Comparison of ENCODE assay signal across 8 cellular contexts in genomic region chr13:92805766-92806165, GRCh38.
A peak's percentile ranks its signal among the peaks of the same experiment; 100 is the strongest.
DNase-seq lines count a peak whose midpoint lies in the region; TF ChIP-seq lines count a peak whose summit lies in the region.

No MANE protein-coding gene starts in this region.

- CTCF ChIA-PET in A673 (lab: Charles Lee): no interaction called here

- H3K4me3 Mint-ChIP-seq in HFFc6: peak overlapping the region; percentile 81

- H3K4me1 ChIP-seq in A673 (ENCODE audit: insufficient read depth, low read length, poor library complexity, severe bottlenecking) (no peaks in the 10 kb centered on the region), adipocyte (ENCODE audit: control insufficient read depth, insufficient read depth, low read length) (peaks cover 54% of the 10 kb centered on the region), muscle layer of duodenum (ENCODE audit: control insufficient read depth in 1 of 2, insufficient read depth in 2 of 2, low read length in 2 of 2) (no peaks in the 10 kb centered on the region)

- TF ChIP-seq CTCF in A673 (conservative IDR thresholded peaks at IDR 0.05; ENCODE audit: low read depth, low read length): no peak
- TF ChIP-seq CTCF in HFFc6 (IDR thresholded peaks at IDR 0.05): no peak

- peak overlapping the region; percentile 66; the same call in 1 of the 2 replicates for H3K27ac Mint-ChIP-seq in HFFc6

- DNase-seq in A673 (ENCODE audit: low spot score) (no peak), HFFc6 (no peak), adipocyte (ENCODE audit: low read depth) (no peak), SIG-M5 (lab: John Stamatoyannopoulos, UW) (no peak), amygdala (lab: John Stamatoyannopoulos, UW) (no peak), NCI-H524 treated with DMSO at 0.1 percent for 48 hours (lab: John Stamatoyannopoulos, UW) (no peak), H7 (no peak)

- POLR2A ChIA-PET in A673 (lab: Charles Lee; ENCODE audit: low non-redundant PET): interaction anchor here (0.6 kb wide), 1 partner anchor 165 kb away, joined by 11 read pairs; no protein-coding TSS in a partner anchor

- intact Hi-C loops in A673 (cut with micrococcal nuclease; ENCODE audit: unreplicated experiment): no loop called here

- H3K9me3 Mint-ChIP-seq in HFFc6: peaks cover 3% of the 10 kb centered on the region; the same call in 1 of the 2 replicates

- H3K4me3 ChIP-seq in A673 (ENCODE audit: low read depth, low read length, poor library complexity, severe bottlenecking): peak overlapping the region; percentile 25
- peak overlapping the region; percentile 78 for H3K4me3 ChIP-seq in adipocyte (ENCODE audit: low read length)
- peak overlapping the region; percentile 39 to 54 for H3K4me3 ChIP-seq in muscle layer of duodenum (ENCODE audit: low read depth in 1 of 2, low read length in 2 of 2)
- no peak overlapping the region for H3K4me3 ChIP-seq in H7 (ENCODE audit: insufficient read depth, low read depth, low read length)

- H3K27ac ChIP-seq in A673 (ENCODE audit: low read depth, low read length, poor library complexity, severe bottlenecking) (no peak overlapping the region), muscle layer of duodenum (ENCODE audit: low read length) (peak overlapping the region; percentile 19)

- H3K27me3 Mint-ChIP-seq in HFFc6 (ENCODE audit: insufficient read depth): no peaks in the 10 kb centered on the region

- no TSS peak for BruUV-seq in A673 (replicated peaks; lab: Mats Ljungman, UMichigan)

- H3K9ac ChIP-seq in adipocyte (ENCODE audit: low read length): peak overlapping the region; percentile 74

- H3K36me3 ChIP-seq in A673 (ENCODE audit: insufficient read depth, low read length, poor library complexity, severe bottlenecking) (no peaks in the 10 kb centered on the region), adipocyte (ENCODE audit: control insufficient read depth, insufficient read depth, low read length, severe bottlenecking) (no peaks in the 10 kb centered on the region), muscle layer of duodenum (ENCODE audit: control insufficient read depth in 1 of 2, insufficient read depth in 2 of 2, low read length in 2 of 2) (no peaks in the 10 kb centered on the region), H7 (replicated peaks; ENCODE audit: control insufficient read depth, insufficient read depth, low read length) (no peaks in the 10 kb centered on the region)

- H3K36me3 Mint-ChIP-seq in HFFc6 (ENCODE audit: low read depth): no peaks in the 10 kb centered on the region

- H3K4me1 Mint-ChIP-seq in HFFc6 (ENCODE audit: low read depth): peaks cover 36% of the 10 kb centered on the region

- H3K27me3 ChIP-seq in A673 (replicated peaks; ENCODE audit: insufficient read depth, low read depth, low read length, poor library complexity): no peaks in the 10 kb centered on the region
- H3K27me3 ChIP-seq in adipocyte (replicated peaks; ENCODE audit: control insufficient read depth, insufficient read depth, low read length): no peaks in the 10 kb centered on the region
- H3K27me3 ChIP-seq in muscle layer of duodenum (ENCODE audit: low read depth, low read length): no peaks in the 10 kb centered on the region
- H3K27me3 ChIP-seq in H7 (ENCODE audit: control insufficient read depth, insufficient read depth, low read length): no peaks in the 10 kb centered on the region

- H3K9me3 ChIP-seq in A673 (ENCODE audit: low read depth, low read length, poor library complexity, severe bottlenecking): no peaks in the 10 kb centered on the region
- no peaks in the 10 kb centered on the region for H3K9me3 ChIP-seq in adipocyte (ENCODE audit: control insufficient read depth, low read length)
- H3K9me3 ChIP-seq in muscle layer of duodenum (ENCODE audit: control insufficient read depth in 1 of 2, low read length in 2 of 2): no peaks in the 10 kb centered on the region
